In genomic region chr3:60364475-60364874, GRCh38 we compare ENCODE assay signal across 4 cellular contexts.
"Had no signal": no experiment of that assay in that cellular context is flagged by ENCODE, and none has a peak within 500 bp of the region (broad histone marks: within the 10 kb centered on the region; RNA-seq: fewer than 3 reads in every experiment).

No MANE protein-coding gene starts in this region.

- ATAC-seq: GM23338, HepG2, K562 had no signal

- H2AFZ ChIP-seq: GM23338 had no signal

- H3K4me3 Mint-ChIP-seq: GM23338, H9 had no signal

- DNase-seq: H9 had no signal

- H3K4me1 Mint-ChIP-seq: GM23338 had no signal

- H3K27ac Mint-ChIP-seq: GM23338, H9 had no signal

- H3K9me3 Mint-ChIP-seq: GM23338, H9 had no signal

- H3K4me2 ChIP-seq: GM23338 had no signal

- H3K4me3 ChIP-seq: GM23338, K562 had no signal
